Comparison of ENCODE assay signal across 28 cellular contexts in genomic region chr4:39542633-39543393, GRCh38. TPM values are rescaled to one million over a fixed set of nuclear protein-coding genes. Genes with fewer than 3 reads are reported as not detected.
DNase-seq lines count a peak whose midpoint lies in the region; ATAC-seq and TF ChIP-seq lines count a peak whose summit lies in the region.
"Had no signal": no experiment of that assay in that cellular context is flagged by ENCODE, and none has a peak within 500 bp of the region (broad histone marks: within the 10 kb centered on the region; RNA-seq: fewer than 3 reads in every experiment).

No MANE protein-coding gene starts in this region.

- no peaks in the 10 kb centered on the region for H3K27me3 Mint-ChIP-seq in type B pancreatic cell
- H3K27me3 Mint-ChIP-seq: CD4-positive, alpha-beta memory T cell; naive B cell had no signal

- TF ChIP-seq CTCF in body of pancreas (IDR thresholded peaks at IDR 0.05) (no peak), right lobe of liver (IDR thresholded peaks at IDR 0.05) (no peak), type B pancreatic cell (conservative IDR thresholded peaks at IDR 0.05) (no peak)

- DNase-seq in NCI-H526 (lab: John Stamatoyannopoulos, UW): peak; percentile 24 to 37
- DNase-seq in body of pancreas: no peak
- no peak for DNase-seq in right lobe of liver
- no peak for DNase-seq in type B pancreatic cell (ENCODE audit: extremely low spot score, unreplicated experiment)
- DNase-seq in cerebellar nuclear complex (lab: John Stamatoyannopoulos, UW): no peak
- no peak for DNase-seq in GM19240 (ENCODE audit: insufficient read length, low spot score)
- DNase-seq: activated CD8-positive, alpha-beta T cell treated with anti-CD3 and anti-CD28 coated beads, Interleukin-2, amount 10 ng/mL, durations not matched to agents 7 days and 5 days; CD4-positive, alpha-beta memory T cell; DMS 273 treated with DMSO at 0.1 percent for 48 hours; EL; endodermal cell; left lung; naive B cell; NCI-H1417; NCI-H2107; NCI-H510A treated with DMSO at 0.1 percent for 48 hours; right cardiac atrium; spleen; stimulated activated CD4-positive, alpha-beta T cell treated with anti-CD3 and anti-CD28 coated beads, Interleukin-2, amount 100 ng/mL, for 48 hours; upper lobe of right lung had no signal

- H3K4me1 ChIP-seq in body of pancreas (peaks cover 53% of the 10 kb centered on the region), right lobe of liver (peaks cover 0 to 30% (median 8%) of the 10 kb centered on the region in 4 donors)
- H3K4me1 ChIP-seq: esophagus muscularis mucosa, left lung, SJSA1, spleen, upper lobe of right lung had no signal

- H3K9me3 ChIP-seq in body of pancreas (no peaks in the 10 kb centered on the region), right lobe of liver (no peaks in the 10 kb centered on the region)
- H3K9me3 ChIP-seq: esophagus muscularis mucosa, left lung, SJSA1, spleen, upper lobe of right lung had no signal

- H3K27ac ChIP-seq in body of pancreas (peak overlapping the region in 3 of 4 donors; percentile 4 to 27 (median 20)), right lobe of liver (peak overlapping the region in 2 of 3 donors; percentile 10 to 31)
- H3K27ac ChIP-seq: esophagus muscularis mucosa, foreskin keratinocyte, KMS-11, left lung, SJSA1, spleen, upper lobe of right lung had no signal

- peaks cover 7% of the 10 kb centered on the region for H3K36me3 Mint-ChIP-seq in type B pancreatic cell
- H3K36me3 Mint-ChIP-seq: activated naive CD4-positive, alpha-beta T cell treated with anti-CD3 and anti-CD28 coated beads, Interleukin-2, amount 50 U/mL, for 72 hours had no signal

- H3K27me3 ChIP-seq in body of pancreas: no peaks in the 10 kb centered on the region
- no peaks in the 10 kb centered on the region for H3K27me3 ChIP-seq in right lobe of liver
- H3K27me3 ChIP-seq: esophagus muscularis mucosa, left lung, SJSA1, spleen, upper lobe of right lung had no signal

- H3K4me3 Mint-ChIP-seq in type B pancreatic cell: no peak overlapping the region
- H3K4me3 Mint-ChIP-seq: activated CD8-positive, alpha-beta T cell treated with anti-CD3 and anti-CD28 coated beads, Interleukin-2, amount 10 ng/mL, durations not matched to agents 7 days and 5 days; CD4-positive, alpha-beta memory T cell; endodermal cell had no signal

- ATAC-seq in body of pancreas (no peak), right lobe of liver (peak; percentile 80 to 86 (median 82)), GM19455 (IDR thresholded peaks at IDR 0.05; ENCODE audit: unreplicated experiment) (no peak)
- ATAC-seq: activated CD4-positive, CD25-positive, alpha-beta regulatory T cell treated with anti-CD3 and anti-CD28 coated beads, Interleukin-2, amount 50 U/mL, for 24 hours; activated CD8-positive, alpha-beta T cell treated with anti-CD3 and anti-CD28 coated beads, Interleukin-2, amount 10 ng/mL, durations not matched to agents 7 days and 5 days; activated naive CD4-positive, alpha-beta T cell treated with anti-CD3 and anti-CD28 coated beads, Interleukin-2, amount 50 U/mL, for 72 hours; foreskin keratinocyte; GM12878; upper lobe of right lung had no signal

- H3K9me3 Mint-ChIP-seq in type B pancreatic cell: no peaks in the 10 kb centered on the region
- H3K9me3 Mint-ChIP-seq: activated naive CD4-positive, alpha-beta T cell treated with anti-CD3 and anti-CD28 coated beads, Interleukin-2, amount 50 U/mL, for 72 hours; endodermal cell; naive B cell had no signal

- peaks cover 34% of the 10 kb centered on the region for H3K4me1 Mint-ChIP-seq in type B pancreatic cell (ENCODE audit: unreplicated experiment)
- H3K4me1 Mint-ChIP-seq: CD4-positive, alpha-beta memory T cell had no signal

- 34 to 39% methylated on average over 9 of the region's 9 CpGs for WGBS in body of pancreas, 2 donors
- WGBS in right lobe of liver (ENCODE audit: insufficient coverage, low coverage, low lambda C conversion rate, missing lambda C conversion rate): 36% methylated on average over 8 of the region's 9 CpGs

- H3K36me3 ChIP-seq in body of pancreas (replicated peaks in 1 of 2; ENCODE audit: insufficient read depth in 1 of 2, low read depth in 2 of 2): no peaks in the 10 kb centered on the region
- H3K36me3 ChIP-seq in right lobe of liver: no peaks in the 10 kb centered on the region
- H3K36me3 ChIP-seq: left lung, SJSA1 had no signal

- no peak overlapping the region for H3K4me3 ChIP-seq in body of pancreas
- H3K4me3 ChIP-seq in right lobe of liver: no peak overlapping the region
- H3K4me3 ChIP-seq: esophagus muscularis mucosa, GM12878, left lung, SJSA1, spleen, upper lobe of right lung had no signal

- TF ChIP-seq POLR2A in body of pancreas (IDR thresholded peaks at IDR 0.05) (no peak), right lobe of liver (IDR thresholded peaks at IDR 0.05) (no peak)

- intact Hi-C loops in body of pancreas (cut with DNase I) (no loop called here), right lobe of liver (cut with DNase I) (no loop called here)

- peak overlapping the region; percentile 14 for H3K27ac Mint-ChIP-seq in type B pancreatic cell
- H3K27ac Mint-ChIP-seq: activated CD8-positive, alpha-beta T cell treated with anti-CD3 and anti-CD28 coated beads, Interleukin-2, amount 10 ng/mL, durations not matched to agents 7 days and 5 days; activated naive CD4-positive, alpha-beta T cell treated with anti-CD3 and anti-CD28 coated beads, Interleukin-2, amount 50 U/mL, for 72 hours; CD4-positive, alpha-beta memory T cell had no signal

RNA-seq across cellular contexts. Expression of gene UGDH, which starts 15.6 kb away (rescaled TPM):
- 100 to 1,000 TPM in 1 of 2 donors, 10 to 100 TPM in 1; 71.1 to 107 TPM for total RNA-seq in body of pancreas
- 100 to 1,000 TPM; 134 to 647 (median 244) TPM for total RNA-seq in right lobe of liver
- total RNA-seq in type B pancreatic cell (ENCODE audit: low replicate concordance): 124 and 128 TPM in 2 replicates

Comparison
In these comparisons a context has a peak if more than half of its experiments do, and no peak if none do; other contexts are left out.
1. DNase-seq: peak in NCI-H526 (2 of 2); none in body of pancreas (0 of 4), right lobe of liver (0 of 3), type B pancreatic cell (single experiment), cerebellar nuclear complex (0 of 2) and GM19240 (single experiment).
2. ATAC-seq: peak in right lobe of liver (4 of 4); none in body of pancreas (single experiment) and GM19455 (single experiment).